ENCODE assay signal across 8 cellular contexts in the genomic region with DNA sequence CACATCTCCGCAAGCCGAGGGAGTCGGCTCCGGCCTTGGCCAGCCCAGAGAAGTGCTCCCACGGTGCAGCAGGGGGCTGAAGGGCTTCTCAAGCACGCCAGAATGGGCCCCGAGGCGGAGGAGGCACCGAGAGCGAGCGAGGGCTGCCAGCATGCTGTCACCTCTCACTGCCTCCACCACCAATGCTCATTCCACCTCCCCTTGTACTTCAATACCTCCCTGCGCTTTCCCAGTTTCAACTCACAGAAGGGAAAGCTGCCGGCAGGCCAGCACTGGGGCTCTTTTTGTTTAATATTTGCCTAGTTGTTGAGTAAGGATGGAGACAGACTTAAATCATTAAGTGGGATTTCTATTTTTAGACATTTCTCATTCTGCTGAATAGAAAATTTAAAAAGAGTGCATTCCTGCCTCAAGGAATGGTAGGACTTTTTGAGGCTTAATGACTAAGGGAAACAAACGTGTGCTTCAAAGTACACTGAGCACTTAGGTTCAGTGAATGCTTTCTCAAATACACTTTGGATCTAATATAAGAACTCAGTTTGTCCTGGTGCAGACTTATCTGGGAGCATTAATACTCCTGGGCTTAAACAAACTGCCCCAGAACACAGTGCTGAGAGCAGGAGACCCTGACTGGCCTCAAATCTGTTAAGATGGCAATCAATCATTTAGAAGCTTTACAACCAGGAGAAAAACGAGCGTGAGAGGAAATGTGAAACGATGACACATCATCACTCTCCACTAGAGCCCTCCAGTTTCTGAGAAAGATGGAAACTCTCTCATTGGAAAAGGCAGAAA.
DNase-seq lines count a peak whose midpoint lies in the region; ATAC-seq and TF ChIP-seq lines count a peak whose summit lies in the region.

No MANE protein-coding gene starts in this region.

- DNase-seq in AG20443 (ENCODE audit: low spot score) (peak; percentile 49), M059J (ENCODE audit: low read depth) (peak; percentile 85), chondrocyte (ENCODE audit: low spot score) (peak; percentile 94), T-helper 2 cell (no peak), endothelial cell (ENCODE audit: low spot score) (no peak)

- H3K36me3 Mint-ChIP-seq in chondrocyte (ENCODE audit: low read depth) (no peaks in the 10 kb centered on the region), nephron (ENCODE audit: low read depth) (peaks cover 27% of the 10 kb centered on the region), endothelial cell (ENCODE audit: low read depth, unreplicated experiment) (peaks cover 19% of the 10 kb centered on the region)

- no peak for ATAC-seq in HG03175 (IDR thresholded peaks at IDR 0.05; ENCODE audit: unreplicated experiment)
- no peak for ATAC-seq in HG03342 (IDR thresholded peaks at IDR 0.05; ENCODE audit: unreplicated experiment)

- no peaks in the 10 kb centered on the region for H3K9me3 Mint-ChIP-seq in chondrocyte (ENCODE audit: low read depth)
- peaks cover 8% of the 10 kb centered on the region for H3K9me3 Mint-ChIP-seq in nephron
- no peaks in the 10 kb centered on the region for H3K9me3 Mint-ChIP-seq in endothelial cell (ENCODE audit: unreplicated experiment)

- peak overlapping the region; percentile 99 for H3K27ac Mint-ChIP-seq in chondrocyte (ENCODE audit: unreplicated experiment)
- H3K27ac Mint-ChIP-seq in nephron: peak overlapping the region; percentile 92 to 93 (median 93)
- no peak overlapping the region for H3K27ac Mint-ChIP-seq in endothelial cell (ENCODE audit: unreplicated experiment)

- H3K27me3 Mint-ChIP-seq in chondrocyte (ENCODE audit: low read depth): no peaks in the 10 kb centered on the region
- H3K27me3 Mint-ChIP-seq in nephron (ENCODE audit: low read depth): no peaks in the 10 kb centered on the region
- no peaks in the 10 kb centered on the region for H3K27me3 Mint-ChIP-seq in endothelial cell (ENCODE audit: unreplicated experiment)

- peak; percentile 53 for TF ChIP-seq CTCF in chondrocyte (IDR thresholded peaks at IDR 0.05)
- peak in 2 of 3 experiments; percentile 7 to 8 for TF ChIP-seq CTCF in nephron (IDR thresholded peaks at IDR 0.05; ENCODE audit: unreplicated experiment in 3 of 3)
- no peak for TF ChIP-seq CTCF in endothelial cell (IDR thresholded peaks at IDR 0.05; ENCODE audit: unreplicated experiment)

- H3K4me1 Mint-ChIP-seq in chondrocyte (ENCODE audit: low read depth) (peaks cover 37% of the 10 kb centered on the region), nephron (peaks cover 41% of the 10 kb centered on the region), endothelial cell (ENCODE audit: unreplicated experiment) (no peaks in the 10 kb centered on the region)

- H3K4me3 Mint-ChIP-seq in chondrocyte (ENCODE audit: unreplicated experiment): peak overlapping the region; percentile 69
- H3K4me3 Mint-ChIP-seq in nephron: peak overlapping the region; percentile 49 to 58 (median 50)
- H3K4me3 Mint-ChIP-seq in endothelial cell (ENCODE audit: unreplicated experiment): no peak overlapping the region

Comparison
In these comparisons a context has a peak if more than half of its experiments do, and no peak if none do; other contexts are left out.
1. DNase-seq: peak in AG20443 (single experiment), M059J (single experiment) and chondrocyte (single experiment); none in T-helper 2 cell (0 of 5) and endothelial cell (single experiment).